ENCODE assay signal across 9 cellular contexts in the genomic region with DNA sequence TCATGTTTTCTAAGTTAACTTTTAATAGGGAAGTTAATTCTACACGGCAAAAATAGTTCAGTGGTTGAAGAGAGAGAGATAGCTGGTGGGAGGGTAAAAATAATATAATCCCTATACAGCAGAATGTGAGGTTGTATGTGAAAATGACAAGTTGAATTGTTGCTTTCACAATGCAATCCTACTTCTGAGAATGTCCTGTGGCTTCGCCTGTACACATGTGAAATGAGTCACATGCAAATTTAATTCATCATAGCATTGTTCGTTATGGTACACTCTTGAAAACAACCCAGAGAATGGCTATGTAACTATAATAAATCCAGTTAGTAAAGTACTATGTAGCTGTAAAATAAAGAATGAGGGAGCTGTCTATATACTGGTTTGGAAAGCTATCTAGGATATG. TPM values are rescaled to one million over a fixed set of nuclear protein-coding genes. Genes with fewer than 3 reads are reported as not detected.
DNase-seq lines count a peak whose midpoint lies in the region; ATAC-seq and TF ChIP-seq lines count a peak whose summit lies in the region.
"Had no signal": no experiment of that assay in that cellular context is flagged by ENCODE, and none has a peak within 500 bp of the region (broad histone marks: within the 10 kb centered on the region; RNA-seq: fewer than 3 reads in every experiment).

No MANE protein-coding gene starts in this region.

- ATAC-seq in GM19468 (IDR thresholded peaks at IDR 0.05; ENCODE audit: extremely low read depth, unreplicated experiment): peak; percentile 99
- peak; percentile 99 for ATAC-seq in HG03432 (IDR thresholded peaks at IDR 0.05; ENCODE audit: unreplicated experiment)
- ATAC-seq: gastrocnemius medialis had no signal

- no peak for TF ChIP-seq POLR2A in sigmoid colon (IDR thresholded peaks at IDR 0.05)

- H3K27ac ChIP-seq in colonic mucosa (peak overlapping the region; percentile 54), sigmoid colon (no peak overlapping the region)
- H3K27ac ChIP-seq: gastrocnemius medialis had no signal

- TF ChIP-seq EP300 in sigmoid colon (IDR thresholded peaks at IDR 0.05): no peak

- DNase-seq in ELR (ENCODE audit: low read depth): peak; percentile 87
- no peak for DNase-seq in colonic mucosa
- DNase-seq in sigmoid colon: no peak
- DNase-seq in effector CD8-positive, alpha-beta T cell (lab: John Stamatoyannopoulos, UW): no peak
- DNase-seq in epidermal melanocyte (ENCODE audit: insufficient read length, low spot score): no peak
- no peak for DNase-seq in effector CD4-positive, alpha-beta T cell
- DNase-seq: gastrocnemius medialis had no signal

- no peaks in the 10 kb centered on the region for H3K27me3 ChIP-seq in colonic mucosa
- no peaks in the 10 kb centered on the region for H3K27me3 ChIP-seq in sigmoid colon
- H3K27me3 ChIP-seq: gastrocnemius medialis had no signal

- H3K36me3 ChIP-seq in colonic mucosa (no peaks in the 10 kb centered on the region), sigmoid colon (peaks cover 0 to 12% (median 3%) of the 10 kb centered on the region in 4 donors)
- H3K36me3 ChIP-seq: gastrocnemius medialis had no signal

- intact Hi-C loops in colonic mucosa (cut with DNase I) (no loop called here), sigmoid colon (cut with DNase I) (no loop called here)

- no peak overlapping the region for H3K4me3 ChIP-seq in colonic mucosa
- no peak overlapping the region for H3K4me3 ChIP-seq in sigmoid colon
- H3K4me3 ChIP-seq: gastrocnemius medialis had no signal

- H3K4me1 ChIP-seq in colonic mucosa (no peaks in the 10 kb centered on the region), sigmoid colon (no peaks in the 10 kb centered on the region)
- H3K4me1 ChIP-seq: gastrocnemius medialis had no signal

- H3K9ac ChIP-seq in colonic mucosa (ENCODE audit: low read depth in 2 of 2, low read length in 2 of 2): peak overlapping the region in 1 of 2 donors; percentile 32

- 6 to 44% methylated on average over 3 of the region's 3 CpGs for WGBS in sigmoid colon, 2 donors

- TF ChIP-seq CTCF in colonic mucosa (IDR thresholded peaks at IDR 0.05): no peak
- TF ChIP-seq CTCF in sigmoid colon (IDR thresholded peaks at IDR 0.05): no peak

- no peaks in the 10 kb centered on the region for H3K9me3 ChIP-seq in colonic mucosa
- no peaks in the 10 kb centered on the region for H3K9me3 ChIP-seq in sigmoid colon
- H3K9me3 ChIP-seq: gastrocnemius medialis had no signal

RNA-seq across cellular contexts. Expression of a gene that starts 46.1 kb away (rescaled TPM):
- 10 to 100 TPM; 17.1 to 38.5 TPM for total RNA-seq in colonic mucosa
- total RNA-seq in sigmoid colon: 10 to 100 TPM; 41.4 to 49.6 (median 48.3) TPM
- polyA plus RNA-seq in sigmoid colon: 10 to 100 TPM; 15.0 to 28.0 (median 25.2) TPM
